ENCODE assay signal across 25 cellular contexts in the genomic region with DNA sequence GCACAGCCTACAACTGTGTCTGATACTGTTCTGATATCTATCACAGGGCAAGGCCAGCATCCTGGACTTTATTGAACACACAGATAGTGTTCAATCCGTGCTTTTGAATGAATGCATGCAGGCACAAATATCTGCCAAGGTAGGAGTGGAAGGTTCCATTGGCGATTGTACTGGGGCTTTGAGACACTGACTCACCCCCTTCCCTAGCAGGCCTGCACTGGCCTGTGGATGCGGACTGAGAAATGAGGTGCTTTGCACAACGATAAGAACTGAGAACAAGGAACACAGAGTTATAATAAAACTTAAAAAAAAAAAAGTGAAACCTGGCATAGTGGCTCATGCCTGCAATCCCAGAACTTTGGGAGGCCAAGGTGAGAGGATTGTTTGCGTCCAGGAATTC.
"Had no signal": no experiment of that assay in that cellular context is flagged by ENCODE, and none has a peak within 500 bp of the region (broad histone marks: within the 10 kb centered on the region; RNA-seq: fewer than 3 reads in every experiment).

No MANE protein-coding gene starts in this region.

- H3K4me3 ChIP-seq: colonic mucosa, gastroesophageal sphincter, heart right ventricle, left ventricle myocardium inferior, lower lobe of right lung, mucosa of descending colon, pancreas, right lobe of liver, transverse colon, upper lobe of right lung, vagina had no signal

- H3K27ac ChIP-seq: colonic mucosa, gastroesophageal sphincter, heart right ventricle, left ventricle myocardium inferior, lower lobe of right lung, neutrophil, pancreas, right lobe of liver, transverse colon, upper lobe of right lung, vagina had no signal

- ATAC-seq: gastroesophageal sphincter; heart right ventricle; left colon; lower lobe of right lung; mucosa of descending colon; natural killer cell treated with Interleukin-12 subunit alpha and Interleukin-12 subunit beta and Interleukin-15 and Interleukin-18, amount 100 ng/mL, for 72 hours; pancreas; right lobe of liver; stimulated activated naive B cell treated with anti-CD40 and anti-IgM and Interleukin-4, amounts not matched to agents 10 μg/mL and 1 μg/mL and 100 μg/mL, for 72 hours; upper lobe of right lung had no signal

- H3K4me1 ChIP-seq: colonic mucosa, gastroesophageal sphincter, lower lobe of right lung, right lobe of liver, transverse colon, upper lobe of right lung, vagina had no signal

- H3K27me3 ChIP-seq: colonic mucosa, gastroesophageal sphincter, heart right ventricle, neutrophil, pancreas, right lobe of liver, transverse colon, upper lobe of right lung, vagina had no signal

- FAIRE-seq: endothelial cell of umbilical vein, islet of Langerhans, pancreas, small intestine had no signal

- DNase-seq: colonic mucosa; effector memory CD4-positive, alpha-beta T cell; foreskin fibroblast; heart right ventricle; hippocampal formation; kidney glomerular epithelial cell; left colon; left ventricle myocardium inferior; lower lobe of right lung; mucosa of descending colon; naive B cell; pancreas; right lobe of liver; small intestine; stimulated activated CD4-positive, alpha-beta T cell treated with anti-CD3 and anti-CD28 coated beads, Interleukin-15, amount 100 ng/mL, for 24 hours; stimulated activated CD4-positive, alpha-beta T cell treated with anti-CD3 and anti-CD28 coated beads, Interleukin-2, amount 100 ng/mL, for 48 hours; stimulated activated naive B cell treated with anti-CD40 and anti-IgM and Interleukin-4, amounts not matched to agents 10 μg/mL and 1 μg/mL and 100 μg/mL, for 72 hours; transverse colon; upper lobe of right lung had no signal

- H3K36me3 ChIP-seq: colonic mucosa, gastroesophageal sphincter, heart right ventricle, left ventricle myocardium inferior, lower lobe of right lung, neutrophil, pancreas, right lobe of liver, transverse colon, upper lobe of right lung, vagina had no signal

- H3K9me3 ChIP-seq: colonic mucosa, gastroesophageal sphincter, lower lobe of right lung, mucosa of descending colon, neutrophil, pancreas, right lobe of liver, transverse colon, upper lobe of right lung, vagina had no signal
